Comparison of ENCODE assay signal across 17 cellular contexts in genomic region chr3:155891341-155891740, GRCh38. TPM values are rescaled to one million over a fixed set of nuclear protein-coding genes. Genes with fewer than 3 reads are reported as not detected.
DNase-seq lines count a peak whose midpoint lies in the region; ATAC-seq and TF ChIP-seq lines count a peak whose summit lies in the region.
"Had no signal": no experiment of that assay in that cellular context is flagged by ENCODE, and none has a peak within 500 bp of the region (broad histone marks: within the 10 kb centered on the region; RNA-seq: fewer than 3 reads in every experiment).

No MANE protein-coding gene starts in this region.

- H3K36me3 Mint-ChIP-seq in H9 (ENCODE audit: insufficient read depth in 1 of 3, low read depth in 3 of 3), result peaks cover 17 to 32% (median 24%) of the 10 kb centered on the region in 3 experiments; a peak in 6 of 7 replicates

- H3K9me3 ChIP-seq in H9 (ENCODE audit: control insufficient read depth, low read depth, low read length), result no peaks in the 10 kb centered on the region
- H3K9me3 ChIP-seq in left ventricle myocardium inferior (replicated peaks), result no peaks in the 10 kb centered on the region
- H3K9me3 ChIP-seq in body of pancreas, result no peaks in the 10 kb centered on the region
- H3K9me3 ChIP-seq: SK-N-SH had no signal

- H4K8ac ChIP-seq in H9 (replicated peaks; ENCODE audit: insufficient read length, low read depth, low read length), result no peak overlapping the region

- H3K4me3 Mint-ChIP-seq in H9, result no peak overlapping the region

- H3K4me2 ChIP-seq in H9 (ENCODE audit: insufficient read depth, insufficient read length, low read length), result no peak overlapping the region

- no peak overlapping the region for H3K18ac ChIP-seq in H9 (ENCODE audit: insufficient read length, low read depth, low read length)

- DNase-seq in ELR (ENCODE audit: low read depth) (peak; percentile 51), M059J (ENCODE audit: low read depth) (peak; percentile 45), astrocyte of the hippocampus (ENCODE audit: low read depth, low spot score) (peak; percentile 47), iris pigment epithelial cell (ENCODE audit: low read depth) (peak; percentile 63), H9 (no peak), left ventricle myocardium inferior (no peak), body of pancreas (no peak)
- DNase-seq: GDM1, H7, KG1, NCI-H1092, NCI-H1436, NCI-H187 treated with DMSO at 0.1 percent for 48 hours, NCI-H524, NCI-H774 had no signal

- H3K27me3 Mint-ChIP-seq in H9 (ENCODE audit: low read depth), result no peaks in the 10 kb centered on the region

- H3K79me1 ChIP-seq in H9 (ENCODE audit: insufficient read depth, low read depth, low read length, poor library complexity, severe bottlenecking), result peaks cover 13% of the 10 kb centered on the region

- H3K23ac ChIP-seq in H9 (ENCODE audit: insufficient read length, low read depth, low read length), result no peak overlapping the region

- no peak overlapping the region for H2BK20ac ChIP-seq in H9 (ENCODE audit: low read depth, low read length, poor library complexity, severe bottlenecking)

- ATAC-seq in GM18868 (IDR thresholded peaks at IDR 0.05; ENCODE audit: unreplicated experiment), result no peak
- no peak for ATAC-seq in body of pancreas

- H3K27ac ChIP-seq in H9 (ENCODE audit: insufficient read length, low read depth, low read length), result no peak overlapping the region
- H3K27ac ChIP-seq in left ventricle myocardium inferior (replicated peaks), result no peak overlapping the region
- no peak overlapping the region for H3K27ac ChIP-seq in body of pancreas

- peaks cover 13 to 15% of the 10 kb centered on the region in 2 experiments for H3K4me1 Mint-ChIP-seq in H9

- H3K23me2 ChIP-seq in H9 (ENCODE audit: insufficient read length, low read depth, low read length, poor library complexity, severe bottlenecking), result no peaks in the 10 kb centered on the region

- no CpG with 5 or more reads among the region's 6 CpGs for WGBS in H9 (ENCODE audit: extremely low coverage, insufficient read length, low lambda C conversion rate)
- WGBS in body of pancreas, 2 donors, result 87 to 97% methylated on average over 6 of the region's 6 CpGs

- peaks cover 15% of the 10 kb centered on the region; the same call in 1 of the 2 replicates for H3K79me2 ChIP-seq in H9 (ENCODE audit: insufficient read depth, low read length)

- H3K14ac ChIP-seq in H9 (ENCODE audit: insufficient read depth, low read length), result no peak overlapping the region

- no peak overlapping the region for H3T11ph ChIP-seq in H9 (ENCODE audit: low read length)

- H3K9me3 Mint-ChIP-seq in H9, result no peaks in the 10 kb centered on the region

- no peak overlapping the region for H2AK5ac ChIP-seq in H9 (ENCODE audit: insufficient read length, low read length)

- peaks cover 25% of the 10 kb centered on the region for H3K36me3 ChIP-seq in left ventricle myocardium inferior
- peaks cover 0 to 2% of the 10 kb centered on the region in 2 donors for H3K36me3 ChIP-seq in body of pancreas (replicated peaks in 1 of 2; ENCODE audit: insufficient read depth in 1 of 2, low read depth in 2 of 2)

- no peak for TF ChIP-seq POLR2A in body of pancreas (IDR thresholded peaks at IDR 0.05)

- H4K5ac ChIP-seq in H9 (ENCODE audit: insufficient read length, low read depth, low read length), result no peak overlapping the region

- H2AFZ ChIP-seq in H9 (ENCODE audit: low read length), result no peak overlapping the region

- no peak overlapping the region for H3K27ac Mint-ChIP-seq in H9

- H3K9ac ChIP-seq in H9 (ENCODE audit: extremely low read depth, insufficient read length, low read length), result no peak overlapping the region
- H3K9ac ChIP-seq: SK-N-SH had no signal

- no peak overlapping the region for H2BK120ac ChIP-seq in H9 (ENCODE audit: low read depth, low read length, poor library complexity, severe bottlenecking)

- H2BK5ac ChIP-seq in H9 (ENCODE audit: insufficient read length, low read length), result no peak overlapping the region

- no peaks in the 10 kb centered on the region for H4K20me1 ChIP-seq in H9 (ENCODE audit: control insufficient read depth, insufficient read depth, insufficient read length)

- intact Hi-C loops in left ventricle myocardium inferior (cut with micrococcal nuclease), result no loop called here
- intact Hi-C loops in body of pancreas (cut with DNase I), result no loop called here

- H3K56ac ChIP-seq in H9 (ENCODE audit: insufficient read length, low read depth, low read length), result no peak overlapping the region

- H2BK15ac ChIP-seq in H9 (ENCODE audit: low read depth, low read length), result no peak overlapping the region

- H3K4ac ChIP-seq in H9 (ENCODE audit: low read depth, low read length), result no peak overlapping the region

- H3K27me3 ChIP-seq in H9 (ENCODE audit: insufficient read depth, low read length) (no peaks in the 10 kb centered on the region), left ventricle myocardium inferior (ENCODE audit: low read depth) (no peaks in the 10 kb centered on the region), body of pancreas (no peaks in the 10 kb centered on the region)

- TF ChIP-seq CTCF in H9 (conservative IDR thresholded peaks at IDR 0.05) (no peak), left ventricle myocardium inferior (IDR thresholded peaks at IDR 0.05; ENCODE audit: borderline replicate concordance) (no peak), body of pancreas (IDR thresholded peaks at IDR 0.05) (no peak)

- no peak overlapping the region for H3K4me3 ChIP-seq in left ventricle myocardium inferior
- no peak overlapping the region for H3K4me3 ChIP-seq in body of pancreas

- no peaks in the 10 kb centered on the region; the same call in 1 of the 2 replicates for H3K4me1 ChIP-seq in H9 (ENCODE audit: insufficient read depth, low read length)
- peaks cover 16% of the 10 kb centered on the region for H3K4me1 ChIP-seq in left ventricle myocardium inferior
- H3K4me1 ChIP-seq in body of pancreas, result peaks cover 21% of the 10 kb centered on the region

- no peak overlapping the region for H4K91ac ChIP-seq in H9 (ENCODE audit: insufficient read length, low read depth, low read length)

- H2BK12ac ChIP-seq in H9 (ENCODE audit: insufficient read length, low read depth, low read length), result no peak overlapping the region

RNA-seq across cellular contexts. Expression of gene GMPS, which starts 20.9 kb away (rescaled TPM):
- 112 and 174 TPM in 2 replicates for total RNA-seq in M059J (2014; rRNA removed; shearing (Covaris generic))
- total RNA-seq in H9 (2021), result 136 and 142 TPM in 2 replicates
- total RNA-seq in left ventricle myocardium inferior, result 29.4 TPM
- 10 to 100 TPM; 18.5 to 20.2 TPM for total RNA-seq in body of pancreas

RNA-seq across cellular contexts. Expression of gene SLC33A1, which starts 37.1 kb away (rescaled TPM):
- 28.3 and 45.5 TPM in 2 replicates for total RNA-seq in M059J (2014; rRNA removed; shearing (Covaris generic))
- 14.7 and 15.0 TPM in 2 replicates for total RNA-seq in H9 (2021)
- total RNA-seq in left ventricle myocardium inferior, result 22.4 TPM
- total RNA-seq in body of pancreas, result 10 to 100 TPM; 40.0 to 42.2 TPM

Comparison
In these comparisons a context has a peak if more than half of its experiments do, and no peak if none do; other contexts are left out.
1. DNase-seq: peak in ELR (single experiment), M059J (single experiment), astrocyte of the hippocampus (single experiment) and iris pigment epithelial cell (single experiment); none in H9 (single experiment), left ventricle myocardium inferior (single experiment) and body of pancreas (0 of 4).